ENCODE assay signal across 25 cellular contexts in genomic region chr16:12995721-12996372, GRCh38.
"Had no signal": no experiment of that assay in that cellular context is flagged by ENCODE, and none has a peak within 500 bp of the region (broad histone marks: within the 10 kb centered on the region; RNA-seq: fewer than 3 reads in every experiment).

No MANE protein-coding gene starts in this region.

- H3K4me3 Mint-ChIP-seq: IgD-negative memory B cell, T-cell had no signal

- ATAC-seq: K562, Panc1, T-cell had no signal

- H3K4me1 Mint-ChIP-seq: IgD-negative memory B cell, T-cell had no signal

- H3K4me3 ChIP-seq: K562 had no signal

- H3K27ac ChIP-seq: KMS-11, RWPE1 had no signal

- H3K27ac Mint-ChIP-seq: IgD-negative memory B cell, T-cell had no signal

- DNase-seq: Kasumi-1, MM.1S, MV-4-11, NCI-H1048, NCI-H1105, NCI-H1417, NCI-H1436 treated with DMSO at 0.1 percent for 48 hours, NCI-H1694, NCI-H1930, NCI-H2081, NCI-H2107, NCI-H2227 treated with DMSO at 0.1 percent for 48 hours, NCI-H510A, NCI-H524 treated with DMSO at 0.1 percent for 48 hours, NCI-H69, NCI-H774, SHP77, SK-N-SH, SW 1271, T-cell had no signal

- H3K36me3 Mint-ChIP-seq: IgD-negative memory B cell, T-cell had no signal

- H3K9ac ChIP-seq: KMS-11, SK-N-SH had no signal

- H3K4me2 ChIP-seq: KMS-11, SK-N-SH had no signal

- FAIRE-seq: K562 had no signal

- H3K9me2 ChIP-seq: SK-N-SH had no signal

- H3K9me3 ChIP-seq: SK-N-SH had no signal

- H3K27me3 Mint-ChIP-seq: IgD-negative memory B cell had no signal
